In genomic region chr11:36509265-36509664, GRCh38 we compare ENCODE assay signal across 8 cellular contexts. TPM values are rescaled to one million over a fixed set of nuclear protein-coding genes. Genes with fewer than 3 reads are reported as not detected.
A peak's percentile ranks its signal among the peaks of the same experiment; 100 is the strongest.
DNase-seq lines count a peak whose midpoint lies in the region; ATAC-seq and TF ChIP-seq lines count a peak whose summit lies in the region.

No MANE protein-coding gene starts in this region.

- H3K4me3 ChIP-seq in HFF-Myc (replicated peaks; ENCODE audit: low read depth, low read length): peak overlapping the region; percentile 88

- in situ Hi-C loops in SK-MEL-5 (cut with HindIII; ENCODE audit: low pct_unique_long_range_greater_than_20kb, low sequenced_read_pairs): no loop called here

- peak; percentile 15 for DNase-seq in GM03348 (ENCODE audit: low spot score)
- no peak for DNase-seq in HFF-Myc (ENCODE audit: extremely low read depth, low read depth)
- DNase-seq in SK-MEL-5 (ENCODE audit: low read depth, low spot score): peak; percentile 34
- peak; percentile 29 for DNase-seq in cerebellar cortex (ENCODE audit: low spot score)
- DNase-seq in left lobe of liver (ENCODE audit: low spot score): no peak
- peak; percentile 15 for DNase-seq in stimulated activated naive CD4-positive, alpha-beta T cell treated with Interleukin-2 at 50 U/mL for 16 hours (lab: John Stamatoyannopoulos, UW)
- DNase-seq in GDM1 (lab: John Stamatoyannopoulos, UW): no peak

- TF ChIP-seq CTCF in HFF-Myc (IDR thresholded peaks at IDR 0.05; ENCODE audit: low read depth, low read length, missing control alignments): no peak

- ATAC-seq in left lobe of liver (peak; percentile 8), HG03135 (IDR thresholded peaks at IDR 0.05; ENCODE audit: unreplicated experiment) (no peak)

RNA-seq across cellular contexts. Expression of gene TRAF6, which starts 0.8 kb away (rescaled TPM):
- total RNA-seq in SK-MEL-5 (2014; rRNA removed; shearing (Covaris generic)): 9.6 TPM in 2 replicates
- 3.3 and 5.2 TPM in 2 replicates for polyA plus RNA-seq in SK-MEL-5 (2015; cell fraction: cytosol; rRNA removed)
- 15.9 and 17.2 TPM in 2 replicates for polyA plus RNA-seq in SK-MEL-5 (2015; cell fraction: nucleus; rRNA removed)
- 6.2 TPM for total RNA-seq in left lobe of liver

RNA-seq across cellular contexts. Expression of gene RAG1, which starts 58.5 kb away (rescaled TPM):
- 0.61 and 0.80 TPM in 2 replicates for total RNA-seq in SK-MEL-5 (2014; rRNA removed; shearing (Covaris generic))
- polyA plus RNA-seq in SK-MEL-5 (2015; cell fraction: cytosol; rRNA removed): 0.38 and 0.65 TPM in 2 replicates
- 0.23 and 4.5 TPM in 2 replicates for polyA plus RNA-seq in SK-MEL-5 (2015; cell fraction: nucleus; rRNA removed)
- 1.2 TPM for total RNA-seq in left lobe of liver

Comparison
In these comparisons a context has a peak if more than half of its experiments do, and no peak if none do; other contexts are left out.
1. DNase-seq: peak in GM03348 (single experiment), SK-MEL-5 (single experiment), cerebellar cortex (single experiment) and stimulated activated naive CD4-positive, alpha-beta T cell treated with Interleukin-2 at 50 U/mL for 16 hours (single experiment); none in HFF-Myc (single experiment), left lobe of liver (single experiment) and GDM1 (single experiment).